11 cellular contexts compared by ENCODE assay signal in genomic region chr3:52845157-52845556, GRCh38. TPM values are rescaled to one million over a fixed set of nuclear protein-coding genes. Genes with fewer than 3 reads are reported as not detected.
DNase-seq lines count a peak whose midpoint lies in the region; ATAC-seq and TF ChIP-seq lines count a peak whose summit lies in the region.
"Had no signal": no experiment of that assay in that cellular context is flagged by ENCODE, and none has a peak within 500 bp of the region (broad histone marks: within the 10 kb centered on the region; RNA-seq: fewer than 3 reads in every experiment).

No MANE protein-coding gene starts in this region.

- H3K36me3 ChIP-seq in mucosa of rectum (ENCODE audit: control insufficient read depth in 2 of 2, insufficient read depth in 2 of 2, low read length in 2 of 2) (peaks cover 17 to 20% of the 10 kb centered on the region in 2 donors), uterus (no peaks in the 10 kb centered on the region)

- H3K27ac ChIP-seq in mucosa of rectum (ENCODE audit: low read depth in 2 of 2, low read length in 2 of 2) (peak overlapping the region; percentile 49 to 58), uterus (peak overlapping the region; percentile 74 to 79)
- H3K27ac ChIP-seq: parathyroid adenoma had no signal

- TF ChIP-seq CTCF in fibroblast of the aortic adventitia (IDR thresholded peaks at IDR 0.05; ENCODE audit: insufficient read depth, low read length) (no peak), uterus (IDR thresholded peaks at IDR 0.05) (no peak)

- peak in 1 of 2 donors; percentile 11 for TF ChIP-seq POLR2A in uterus (IDR thresholded peaks at IDR 0.05)

- H3K4me3 ChIP-seq in fibroblast of the aortic adventitia (ENCODE audit: low read depth, low read length) (no peak overlapping the region), mucosa of rectum (ENCODE audit: low read length in 2 of 2) (no peak overlapping the region), uterus (no peak overlapping the region)

- ATAC-seq in HG03108 (IDR thresholded peaks at IDR 0.05; ENCODE audit: unreplicated experiment) (no peak), HG03025 (IDR thresholded peaks at IDR 0.05; ENCODE audit: low FRiP score, unreplicated experiment) (no peak)
- ATAC-seq: Panc1 had no signal

- no peaks in the 10 kb centered on the region for H3K9me3 ChIP-seq in mucosa of rectum (ENCODE audit: control insufficient read depth in 2 of 2, low read length in 2 of 2)
- no peaks in the 10 kb centered on the region for H3K9me3 ChIP-seq in uterus

- DNase-seq in SIG-M5 treated with dmso at 0.1 percent for 504 hours (lab: John Stamatoyannopoulos, UW; ENCODE audit: unreplicated experiment), result peak; percentile 82
- DNase-seq in SIG-M5 (lab: John Stamatoyannopoulos, UW), result no peak
- DNase-seq in fibroblast of the aortic adventitia (ENCODE audit: low read depth), result peak; percentile 77
- peak; percentile 55 to 68 for DNase-seq in uterus
- no peak for DNase-seq in T-helper 2 cell
- DNase-seq: activated CD4-positive, alpha-beta T cell treated with anti-CD3 and anti-CD28 coated beads for 1 hour had no signal

- intact Hi-C loops in uterus (cut with DNase I; ENCODE audit: low total_unique reads), result no loop called here

- no peaks in the 10 kb centered on the region for H3K27me3 ChIP-seq in mucosa of rectum (ENCODE audit: control insufficient read depth in 2 of 2, insufficient read depth in 2 of 2, low read length in 2 of 2)
- no peaks in the 10 kb centered on the region for H3K27me3 ChIP-seq in uterus

- H3K4me1 ChIP-seq in mucosa of rectum (ENCODE audit: control insufficient read depth in 2 of 2, insufficient read depth in 2 of 2, low read length in 2 of 2) (peaks cover 0 to 4% of the 10 kb centered on the region in 2 donors), uterus (peaks cover 0 to 6% of the 10 kb centered on the region in 2 donors)
- H3K4me1 ChIP-seq: parathyroid adenoma had no signal

- H3K9ac ChIP-seq in mucosa of rectum (ENCODE audit: low read depth in 1 of 2, low read length in 2 of 2), result no peak overlapping the region
- H3K9ac ChIP-seq: parathyroid adenoma had no signal

RNA-seq across cellular contexts. Expression of gene MUSTN1, which starts 10.3 kb away (rescaled TPM):
- not detected in 2 replicates for total RNA-seq in fibroblast of the aortic adventitia (ENCODE audit: low replicate concordance)
- total RNA-seq in uterus, result 10 to 100 TPM in 1 of 4 donors, 1 to 10 TPM in 2, not detected in 1; 1.8 to 35.2 (median 8.7) TPM

RNA-seq across cellular contexts. Expression of gene ITIH4, which starts 14.7 kb away (rescaled TPM):
- total RNA-seq in fibroblast of the aortic adventitia (ENCODE audit: low replicate concordance) (0.36 TPM in 1 of 2 replicates, not detected in the other), uterus (1 to 10 TPM in 3 of 4 donors, under 1 TPM in 1; 0.26 to 8.7 (median 6.9) TPM)

RNA-seq across cellular contexts. Expression of gene ITIH3, which starts 50.6 kb away (rescaled TPM):
- total RNA-seq in fibroblast of the aortic adventitia (ENCODE audit: low replicate concordance) (under 0.01 and 0.49 TPM in 2 replicates), uterus (10 to 100 TPM in 1 of 4 donors, 1 to 10 TPM in 2, under 1 TPM in 1; 0.48 to 11.8 (median 5.6) TPM)

RNA-seq across cellular contexts. Expression of gene STIMATE, which starts 52.2 kb away (rescaled TPM):
- 7.8 and 13.1 TPM in 2 replicates for total RNA-seq in fibroblast of the aortic adventitia (ENCODE audit: low replicate concordance)
- 10 to 100 TPM in 3 of 4 donors, 1 to 10 TPM in 1; 6.7 to 24.1 (median 21.5) TPM for total RNA-seq in uterus

Comparison
In these comparisons a context has a peak if more than half of its experiments do, and no peak if none do; other contexts are left out.
1. DNase-seq: peak in SIG-M5 treated with dmso at 0.1 percent for 504 hours (single experiment), fibroblast of the aortic adventitia (single experiment) and uterus (2 of 2); none in SIG-M5 (single experiment) and T-helper 2 cell (0 of 5).